In the genomic region with DNA sequence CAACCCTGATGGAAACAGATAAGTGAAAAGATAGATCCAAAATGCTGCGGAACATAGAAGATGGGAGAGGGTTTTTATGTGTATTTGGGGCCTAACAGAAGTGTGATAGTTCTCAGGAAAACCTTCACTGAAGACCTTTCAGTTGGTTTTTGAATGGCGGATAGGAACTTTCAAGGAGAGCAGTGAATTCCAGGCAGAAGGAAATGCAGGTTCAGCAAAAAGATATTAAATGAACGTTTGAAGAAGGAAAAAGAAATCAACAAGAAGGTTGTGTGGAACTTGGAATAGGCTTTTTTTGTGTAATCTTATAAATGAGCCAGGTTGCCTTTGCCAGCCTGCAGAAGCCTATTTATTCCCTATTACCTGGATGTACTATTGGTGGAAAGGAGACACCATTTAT, we compare ENCODE assay signal across 16 cellular contexts. TPM values are rescaled to one million over a fixed set of nuclear protein-coding genes. Genes with fewer than 3 reads are reported as not detected.
DNase-seq lines count a peak whose midpoint lies in the region; ATAC-seq and TF ChIP-seq lines count a peak whose summit lies in the region.
"Had no signal": no experiment of that assay in that cellular context is flagged by ENCODE, and none has a peak within 500 bp of the region (broad histone marks: within the 10 kb centered on the region; RNA-seq: fewer than 3 reads in every experiment).

No MANE protein-coding gene starts in this region.

- H3K27ac Mint-ChIP-seq in chondrocyte (ENCODE audit: unreplicated experiment) (peak overlapping the region; percentile 15), progenitor cell of endocrine pancreas (no peak overlapping the region)
- H3K27ac Mint-ChIP-seq: dendritic cell treated with granulocyte-macrophage colony-stimulating factor and Interleukin-4, amounts not matched to agents 40 ng/mL and 50 ng/mL, for 4 days had no signal

- no peaks in the 10 kb centered on the region for H3K9me3 Mint-ChIP-seq in activated T-cell treated with anti-CD3 and anti-CD28 coated beads, Interleukin-2, amount 50 U/mL, for 4 hours
- no peaks in the 10 kb centered on the region for H3K9me3 Mint-ChIP-seq in chondrocyte (ENCODE audit: low read depth)
- H3K9me3 Mint-ChIP-seq in progenitor cell of endocrine pancreas (ENCODE audit: low read depth), result no peaks in the 10 kb centered on the region
- H3K9me3 Mint-ChIP-seq: dendritic cell treated with granulocyte-macrophage colony-stimulating factor and Interleukin-4, amounts not matched to agents 40 ng/mL and 50 ng/mL, for 4 days had no signal

- no peaks in the 10 kb centered on the region for H3K27me3 Mint-ChIP-seq in activated T-cell treated with anti-CD3 and anti-CD28 coated beads, Interleukin-2, amount 50 U/mL, for 4 hours (ENCODE audit: low read depth)
- H3K27me3 Mint-ChIP-seq in chondrocyte (ENCODE audit: low read depth) (no peaks in the 10 kb centered on the region), progenitor cell of endocrine pancreas (no peaks in the 10 kb centered on the region)
- H3K27me3 Mint-ChIP-seq: dendritic cell treated with granulocyte-macrophage colony-stimulating factor and Interleukin-4, amounts not matched to agents 40 ng/mL and 50 ng/mL, for 4 days had no signal

- ATAC-seq in activated T-cell treated with anti-CD3 and anti-CD28 coated beads, Interleukin-2, amount 50 U/mL, for 4 hours, result no peak
- no peak for ATAC-seq in activated CD4-positive, CD25-positive, alpha-beta regulatory T cell treated with anti-CD3 and anti-CD28 coated beads, Interleukin-2, amount 50 U/mL, for 24 hours
- ATAC-seq in HG03565 (IDR thresholded peaks at IDR 0.05; ENCODE audit: unreplicated experiment), result no peak

- H3K4me3 Mint-ChIP-seq in activated T-cell treated with anti-CD3 and anti-CD28 coated beads, Interleukin-2, amount 50 U/mL, for 4 hours, result peak overlapping the region; percentile 16
- H3K4me3 Mint-ChIP-seq in chondrocyte (ENCODE audit: unreplicated experiment) (no peak overlapping the region), progenitor cell of endocrine pancreas (ENCODE audit: low read depth) (peak overlapping the region; percentile 90)

- peaks cover 3% of the 10 kb centered on the region for H3K36me3 Mint-ChIP-seq in activated T-cell treated with anti-CD3 and anti-CD28 coated beads, Interleukin-2, amount 50 U/mL, for 4 hours (ENCODE audit: insufficient read depth)
- H3K36me3 Mint-ChIP-seq in chondrocyte (ENCODE audit: low read depth), result no peaks in the 10 kb centered on the region
- no peaks in the 10 kb centered on the region for H3K36me3 Mint-ChIP-seq in progenitor cell of endocrine pancreas (ENCODE audit: insufficient read depth)

- DNase-seq in activated T-cell treated with anti-CD3 and anti-CD28 coated beads, Interleukin-2, amount 50 U/mL, for 4 hours, result no peak
- DNase-seq in activated T-cell treated with anti-CD3 and anti-CD28 coated beads, Interleukin-2, amount 50 U/mL, for 1 hour, result no peak
- no peak for DNase-seq in NB4 (ENCODE audit: low read depth)
- DNase-seq in chondrocyte (ENCODE audit: low spot score), result no peak
- no peak for DNase-seq in progenitor cell of endocrine pancreas (ENCODE audit: low spot score, unreplicated experiment)
- no peak for DNase-seq in activated gamma-delta T cell (lab: John Stamatoyannopoulos, UW)
- DNase-seq: activated CD4-positive, CD25-positive, alpha-beta regulatory T cell; activated CD8-positive, alpha-beta memory T cell treated with anti-CD3 and anti-CD28 coated beads, Interleukin-2, amount 50 U/mL, for 4 hours; amniotic stem cell; GOT3; NCI-H1436; NCI-H2227 treated with DMSO at 0.1 percent for 48 hours; stimulated activated naive CD4-positive, alpha-beta T cell treated with Interleukin-2 at 50 U/mL for 16 hours had no signal

- no peak for TF ChIP-seq CTCF in NB4 (IDR thresholded peaks at IDR 0.05; ENCODE audit: low read depth, low read length)
- no peak for TF ChIP-seq CTCF in chondrocyte (IDR thresholded peaks at IDR 0.05)
- TF ChIP-seq CTCF in progenitor cell of endocrine pancreas (IDR thresholded peaks at IDR 0.05; ENCODE audit: unreplicated experiment), result no peak

- peak overlapping the region; percentile 99 for H3K4me3 ChIP-seq in NB4 (ENCODE audit: low read depth, low read length)

- no peak for TF ChIP-seq POLR2A in NB4 (IDR thresholded peaks at IDR 0.05; ENCODE audit: extremely low read depth, insufficient read length)

- H3K4me1 Mint-ChIP-seq in activated T-cell treated with anti-CD3 and anti-CD28 coated beads, Interleukin-2, amount 50 U/mL, for 4 hours (ENCODE audit: low read depth), result peaks cover 57% of the 10 kb centered on the region
- H3K4me1 Mint-ChIP-seq in chondrocyte (ENCODE audit: low read depth) (peaks cover 35% of the 10 kb centered on the region), progenitor cell of endocrine pancreas (ENCODE audit: low read depth) (peaks cover 21% of the 10 kb centered on the region)

RNA-seq across cellular contexts. Expression of a gene that starts 2.1 kb away (rescaled TPM):
- total RNA-seq in activated T-cell treated with anti-CD3 and anti-CD28 coated beads, Interleukin-2, amount 50 U/mL, for 4 hours, result 10 to 100 TPM; 40.2 to 56.9 (median 53.9) TPM
- total RNA-seq in chondrocyte, result 50.6 to 82.9 TPM (median 57.8 TPM) in 3 replicates
- 89.2 and 89.4 TPM in 2 replicates for total RNA-seq in progenitor cell of endocrine pancreas

RNA-seq across cellular contexts. Expression of a gene that starts 2.3 kb away (rescaled TPM):
- total RNA-seq in activated T-cell treated with anti-CD3 and anti-CD28 coated beads, Interleukin-2, amount 50 U/mL, for 4 hours, result 1 to 10 TPM; 5.8 to 7.8 (median 6.1) TPM
- 3.3 to 5.5 TPM (median 4.5 TPM) in 3 replicates for total RNA-seq in chondrocyte
- total RNA-seq in progenitor cell of endocrine pancreas, result 9.0 and 10.3 TPM in 2 replicates
